Comparison of ENCODE assay signal across 8 cellular contexts in genomic region chr10:75165684-75166622, GRCh38. TPM values are rescaled to one million over a fixed set of nuclear protein-coding genes. Genes with fewer than 3 reads are reported as not detected.
DNase-seq lines count a peak whose midpoint lies in the region; ATAC-seq and TF ChIP-seq lines count a peak whose summit lies in the region.

No MANE protein-coding gene starts in this region.

- no peaks in the 10 kb centered on the region for H3K9me3 Mint-ChIP-seq in activated T-cell treated with anti-CD3 and anti-CD28 coated beads, Interleukin-2, amount 50 U/mL, for 4 hours
- no peaks in the 10 kb centered on the region for H3K9me3 Mint-ChIP-seq in stimulated activated memory B cell treated with anti-CD40 and anti-IgM and Interleukin-4, amounts not matched to agents 10 μg/mL and 1 μg/mL and 100 μg/mL, for 72 hours

- no peak for TF ChIP-seq POLR2A in breast epithelium (IDR thresholded peaks at IDR 0.05)

- H3K4me1 Mint-ChIP-seq in activated T-cell treated with anti-CD3 and anti-CD28 coated beads, Interleukin-2, amount 50 U/mL, for 4 hours (ENCODE audit: low read depth) = peaks cover 33% of the 10 kb centered on the region
- H3K4me1 Mint-ChIP-seq in stimulated activated memory B cell treated with anti-CD40 and anti-IgM and Interleukin-4, amounts not matched to agents 10 μg/mL and 1 μg/mL and 100 μg/mL, for 72 hours = peaks cover 46% of the 10 kb centered on the region

- no peak for TF ChIP-seq CTCF in breast epithelium (IDR thresholded peaks at IDR 0.05)

- H3K27ac ChIP-seq in breast epithelium = peak overlapping the region in 1 of 2 donors; percentile 34

- no peaks in the 10 kb centered on the region for H3K9me3 ChIP-seq in breast epithelium

- H3K27me3 Mint-ChIP-seq in activated T-cell treated with anti-CD3 and anti-CD28 coated beads, Interleukin-2, amount 50 U/mL, for 4 hours (ENCODE audit: low read depth) = no peaks in the 10 kb centered on the region
- no peaks in the 10 kb centered on the region for H3K27me3 Mint-ChIP-seq in stimulated activated memory B cell treated with anti-CD40 and anti-IgM and Interleukin-4, amounts not matched to agents 10 μg/mL and 1 μg/mL and 100 μg/mL, for 72 hours

- H3K4me3 Mint-ChIP-seq in activated T-cell treated with anti-CD3 and anti-CD28 coated beads, Interleukin-2, amount 50 U/mL, for 4 hours = peak overlapping the region; percentile 36
- peak overlapping the region; percentile 44 for H3K4me3 Mint-ChIP-seq in stimulated activated memory B cell treated with anti-CD40 and anti-IgM and Interleukin-4, amounts not matched to agents 10 μg/mL and 1 μg/mL and 100 μg/mL, for 72 hours

- H3K4me1 ChIP-seq in breast epithelium = no peaks in the 10 kb centered on the region

- peaks cover 4% of the 10 kb centered on the region for H3K36me3 Mint-ChIP-seq in activated T-cell treated with anti-CD3 and anti-CD28 coated beads, Interleukin-2, amount 50 U/mL, for 4 hours (ENCODE audit: insufficient read depth)
- H3K36me3 Mint-ChIP-seq in stimulated activated memory B cell treated with anti-CD40 and anti-IgM and Interleukin-4, amounts not matched to agents 10 μg/mL and 1 μg/mL and 100 μg/mL, for 72 hours = peaks cover 36% of the 10 kb centered on the region

- H3K36me3 ChIP-seq in breast epithelium = no peaks in the 10 kb centered on the region

- intact Hi-C loops in breast epithelium (cut with DNase I; ENCODE audit: low total_unique reads) = no loop called here

- no peak for DNase-seq in activated T-cell treated with anti-CD3 and anti-CD28 coated beads, Interleukin-2, amount 50 U/mL, for 4 hours
- DNase-seq in activated T-cell treated with anti-CD3 and anti-CD28 coated beads for 4 hours (no peak), SW480 (ENCODE audit: low spot score) (peak; percentile 2), amniotic stem cell (lab: John Stamatoyannopoulos, UW) (no peak), breast epithelium (ENCODE audit: low spot score in 2 of 2) (no peak), HK-2 (ENCODE audit: unreplicated experiment) (no peak)

- H3K4me3 ChIP-seq in breast epithelium = no peak overlapping the region

- ATAC-seq in activated T-cell treated with anti-CD3 and anti-CD28 coated beads, Interleukin-2, amount 50 U/mL, for 4 hours = peak; percentile 48 to 67
- ATAC-seq in HG03025 (IDR thresholded peaks at IDR 0.05; ENCODE audit: low FRiP score, unreplicated experiment) = peak; percentile 78
- peak; percentile 92 for ATAC-seq in stimulated activated memory B cell treated with anti-CD40 and anti-IgM and Interleukin-4, amounts not matched to agents 10 μg/mL and 1 μg/mL and 100 μg/mL, for 72 hours

- peak overlapping the region; percentile 81 for H3K27ac Mint-ChIP-seq in stimulated activated memory B cell treated with anti-CD40 and anti-IgM and Interleukin-4, amounts not matched to agents 10 μg/mL and 1 μg/mL and 100 μg/mL, for 72 hours

- H3K27me3 ChIP-seq in breast epithelium = no peaks in the 10 kb centered on the region

RNA-seq across cellular contexts. Expression of gene VDAC2, which starts 44.6 kb away (rescaled TPM):
- 100 to 1,000 TPM; 269 to 284 (median 271) TPM for total RNA-seq in activated T-cell treated with anti-CD3 and anti-CD28 coated beads, Interleukin-2, amount 50 U/mL, for 4 hours
- 100 to 1,000 TPM in 1 of 3 donors, 10 to 100 TPM in 2; 86.2 to 127 (median 91.6) TPM for total RNA-seq in breast epithelium

RNA-seq across cellular contexts. Expression of gene SAMD8, which starts 54.5 kb away (rescaled TPM):
- total RNA-seq in activated T-cell treated with anti-CD3 and anti-CD28 coated beads, Interleukin-2, amount 50 U/mL, for 4 hours = 10 to 100 TPM; 12.7 to 16.8 (median 13.7) TPM
- 10 to 100 TPM; 41.0 to 45.2 (median 41.3) TPM for total RNA-seq in breast epithelium
